Comparison of ENCODE assay signal across 11 cellular contexts in genomic region chr2:38997784-38998183, GRCh38.
DNase-seq lines count a peak whose midpoint lies in the region; ATAC-seq and TF ChIP-seq lines count a peak whose summit lies in the region.
"Had no signal": no experiment of that assay in that cellular context is flagged by ENCODE, and none has a peak within 500 bp of the region (broad histone marks: within the 10 kb centered on the region; RNA-seq: fewer than 3 reads in every experiment).

No MANE protein-coding gene starts in this region.

- H3K9me3 ChIP-seq in A673 (ENCODE audit: low read depth, low read length, poor library complexity, severe bottlenecking) = no peaks in the 10 kb centered on the region

- BruUV-seq in A673 (replicated peaks; lab: Mats Ljungman, UMichigan) = no TSS peak

- H3K27me3 Mint-ChIP-seq in activated CD8-positive, alpha-beta T cell treated with anti-CD3 and anti-CD28 coated beads for 36 hours = no peaks in the 10 kb centered on the region

- peaks cover 42% of the 10 kb centered on the region for H3K36me3 Mint-ChIP-seq in activated CD8-positive, alpha-beta T cell treated with anti-CD3 and anti-CD28 coated beads for 36 hours (ENCODE audit: low read depth)

- no peak for ATAC-seq in activated CD8-positive, alpha-beta T cell treated with anti-CD3 and anti-CD28 coated beads for 36 hours
- no peak for ATAC-seq in HG03439 (IDR thresholded peaks at IDR 0.05; ENCODE audit: unreplicated experiment)
- ATAC-seq: CD8-positive, alpha-beta T cell had no signal

- H3K4me3 ChIP-seq in A673 (ENCODE audit: low read depth, low read length, poor library complexity, severe bottlenecking) (no peak overlapping the region), kidney epithelial cell (ENCODE audit: low read depth, low read length) (no peak overlapping the region)

- no peaks in the 10 kb centered on the region for H3K9me3 Mint-ChIP-seq in activated CD8-positive, alpha-beta T cell treated with anti-CD3 and anti-CD28 coated beads for 36 hours
- H3K9me3 Mint-ChIP-seq: CD8-positive, alpha-beta T cell had no signal

- POLR2A ChIA-PET in A673 (lab: Charles Lee; ENCODE audit: low non-redundant PET) = no interaction called here
- POLR2A ChIA-PET in activated CD8-positive, alpha-beta T cell treated with anti-CD3 and anti-CD28 coated beads for 36 hours (lab: Charles Lee) = no interaction called here

- intact Hi-C loops in A673 (cut with micrococcal nuclease; ENCODE audit: unreplicated experiment) = no loop called here
- intact Hi-C loops in activated CD8-positive, alpha-beta T cell treated with anti-CD3 and anti-CD28 coated beads for 36 hours (cut with micrococcal nuclease) = no loop called here

- H3K27ac ChIP-seq in A673 (ENCODE audit: low read depth, low read length, poor library complexity, severe bottlenecking) = peak overlapping the region; percentile 28

- H3K4me3 Mint-ChIP-seq in activated CD8-positive, alpha-beta T cell treated with anti-CD3 and anti-CD28 coated beads for 36 hours = no peak overlapping the region
- H3K4me3 Mint-ChIP-seq: CD8-positive, alpha-beta T cell had no signal

- peaks cover 4% of the 10 kb centered on the region for H3K4me1 Mint-ChIP-seq in activated CD8-positive, alpha-beta T cell treated with anti-CD3 and anti-CD28 coated beads for 36 hours (ENCODE audit: low read depth)

- no peak for TF ChIP-seq CTCF in A673 (conservative IDR thresholded peaks at IDR 0.05; ENCODE audit: low read depth, low read length)
- TF ChIP-seq CTCF in kidney epithelial cell (IDR thresholded peaks at IDR 0.05; ENCODE audit: insufficient read depth, low read length, poor library complexity, severe bottlenecking) = no peak
- no peak for TF ChIP-seq CTCF in activated CD8-positive, alpha-beta T cell treated with anti-CD3 and anti-CD28 coated beads for 36 hours (IDR thresholded peaks at IDR 0.05)

- peaks cover 11% of the 10 kb centered on the region for H3K36me3 ChIP-seq in A673 (ENCODE audit: insufficient read depth, low read length, poor library complexity, severe bottlenecking)
- H3K36me3 ChIP-seq in kidney epithelial cell (ENCODE audit: control insufficient read depth, insufficient read depth, low read length) = no peaks in the 10 kb centered on the region

- no peak overlapping the region for H3K27ac Mint-ChIP-seq in activated CD8-positive, alpha-beta T cell treated with anti-CD3 and anti-CD28 coated beads for 36 hours
- H3K27ac Mint-ChIP-seq: CD8-positive, alpha-beta T cell had no signal

- H3K27me3 ChIP-seq in A673 (replicated peaks; ENCODE audit: insufficient read depth, low read depth, low read length, poor library complexity) (no peaks in the 10 kb centered on the region), kidney epithelial cell (ENCODE audit: control insufficient read depth, insufficient read depth, low read length) (no peaks in the 10 kb centered on the region)

- DNase-seq in A673 (ENCODE audit: low spot score) (peak; percentile 86), HS-5 (ENCODE audit: low read depth) (peak; percentile 90), astrocyte of the hippocampus (ENCODE audit: low read depth, low spot score) (peak; percentile 71), kidney epithelial cell (ENCODE audit: low read depth) (peak; percentile 25), cortex of kidney (lab: John Stamatoyannopoulos, UW) (no peak), NCI-H1048 (lab: John Stamatoyannopoulos, UW) (no peak)
- DNase-seq in activated CD8-positive, alpha-beta T cell treated with anti-CD3 and anti-CD28 coated beads for 36 hours = no peak
- DNase-seq: activated CD8-positive, alpha-beta memory T cell treated with anti-CD3 and anti-CD28 coated beads for 24 hours; CD8-positive, alpha-beta T cell; SHP77 had no signal

- H3K4me1 ChIP-seq in A673 (ENCODE audit: insufficient read depth, low read length, poor library complexity, severe bottlenecking) = peaks cover 12% of the 10 kb centered on the region

- CTCF ChIA-PET in A673 (lab: Charles Lee) = no interaction called here
- CTCF ChIA-PET in activated CD8-positive, alpha-beta T cell treated with anti-CD3 and anti-CD28 coated beads for 36 hours (lab: Charles Lee) = interaction anchor here (1.8 kb wide), 1 partner anchor 51 kb away, joined by 4 read pairs; no protein-coding TSS in a partner anchor

Comparison
In these comparisons a context has a peak if more than half of its experiments do, and no peak if none do; other contexts are left out.
1. DNase-seq: peak in A673 (single experiment), HS-5 (single experiment), astrocyte of the hippocampus (single experiment) and kidney epithelial cell (single experiment); none in cortex of kidney (single experiment), NCI-H1048 (single experiment) and activated CD8-positive, alpha-beta T cell treated with anti-CD3 and anti-CD28 coated beads for 36 hours (single experiment).